ENCODE assay signal across 19 cellular contexts in the genomic region with DNA sequence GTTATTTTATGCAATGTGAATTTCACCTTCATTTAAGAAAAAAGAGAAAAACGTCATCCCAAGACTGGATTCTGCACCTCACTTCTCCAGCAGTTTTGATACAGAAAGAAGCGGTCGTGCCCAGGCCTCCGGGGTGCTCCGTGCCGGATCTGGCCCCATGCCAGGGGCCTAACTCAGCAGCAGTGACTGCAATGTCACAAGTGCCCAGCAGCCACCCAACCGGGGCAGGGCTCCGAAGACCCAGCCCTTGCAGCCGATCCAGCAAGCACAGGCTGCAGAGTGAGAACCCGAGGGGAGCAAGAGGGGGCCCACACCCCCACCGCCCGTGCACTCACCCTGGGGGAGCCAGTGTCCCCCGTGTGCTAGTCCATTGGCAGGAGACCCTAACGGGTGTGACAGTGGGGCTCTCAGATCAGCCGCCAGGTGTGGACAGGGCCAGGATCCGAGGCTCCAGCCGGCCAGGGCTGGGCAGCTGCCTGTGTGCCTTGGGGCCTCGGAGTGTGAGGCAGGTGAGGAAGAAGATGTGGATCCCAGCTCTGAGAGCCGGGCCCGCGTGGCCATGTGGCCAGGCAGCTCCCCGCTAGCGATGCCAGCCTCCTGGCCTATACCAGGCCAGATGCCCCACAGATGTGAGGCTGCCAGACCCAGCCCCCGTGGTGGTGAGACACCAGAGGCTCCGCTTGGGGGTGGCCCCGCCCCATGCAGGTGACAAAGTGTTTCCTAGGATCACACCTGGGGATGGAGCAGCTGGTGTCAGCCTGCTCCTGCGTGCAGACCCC.
DNase-seq lines count a peak whose midpoint lies in the region; ATAC-seq and TF ChIP-seq lines count a peak whose summit lies in the region.
"Had no signal": no experiment of that assay in that cellular context is flagged by ENCODE, and none has a peak within 500 bp of the region (broad histone marks: within the 10 kb centered on the region; RNA-seq: fewer than 3 reads in every experiment).

No MANE protein-coding gene starts in this region.

- H3K4ac ChIP-seq in neuronal stem cell (ENCODE audit: low read length) = peak overlapping the region; percentile 14

- TF ChIP-seq CTCF in SK-N-SH (IDR thresholded peaks at IDR 0.05) = no peak

- H4K20me1 ChIP-seq in SK-N-SH (ENCODE audit: insufficient read depth) = no peaks in the 10 kb centered on the region

- no peak for ATAC-seq in SK-N-SH treated with all-trans-retinoic acid at 6 μM for 48 hours
- ATAC-seq: GM12878, PC-3 had no signal

- no peak overlapping the region for H2BK5ac ChIP-seq in neuronal stem cell (ENCODE audit: low read length)

- no peaks in the 10 kb centered on the region for H3K9me2 ChIP-seq in SK-N-SH

- H3K4me3 ChIP-seq in SK-N-SH (ENCODE audit: low read depth in 2 of 2, low read length in 1 of 2) (no peak overlapping the region), neuronal stem cell (ENCODE audit: low read length in 2 of 2) (no peak overlapping the region)
- H3K4me3 ChIP-seq: GM12878, GM23248, HAP-1 had no signal

- peak overlapping the region in 1 of 2 experiments; percentile 68; a peak in 1 of 4 replicates for H3K27ac ChIP-seq in SK-N-SH (ENCODE audit: low read depth in 2 of 2, low read length in 1 of 2)
- no peak overlapping the region for H3K27ac ChIP-seq in neuronal stem cell (replicated peaks; ENCODE audit: low read length)
- H3K27ac ChIP-seq: C4-2B, GM23248 had no signal

- no peak overlapping the region for H2AK5ac ChIP-seq in neuronal stem cell (ENCODE audit: low read depth, low read length)

- no peak overlapping the region for H2BK15ac ChIP-seq in neuronal stem cell (ENCODE audit: low read length)

- H3K14ac ChIP-seq in neuronal stem cell (ENCODE audit: low read length) = peak overlapping the region; percentile 56

- H3K9me3 ChIP-seq in SK-N-SH = no peaks in the 10 kb centered on the region
- no peaks in the 10 kb centered on the region for H3K9me3 ChIP-seq in neuronal stem cell (replicated peaks in 1 of 2; ENCODE audit: control insufficient read depth in 2 of 2, insufficient read depth in 1 of 2, low read depth in 1 of 2, low read length in 2 of 2)
- H3K9me3 ChIP-seq: HAP-1 had no signal

- peak overlapping the region; percentile 55 for H3K23ac ChIP-seq in neuronal stem cell (ENCODE audit: low read depth, low read length, poor library complexity)

- H3K4me1 ChIP-seq in SK-N-SH (ENCODE audit: control insufficient read depth in 1 of 2, insufficient read depth in 2 of 2, low read depth in 1 of 2, low read length in 1 of 2) = peaks cover 0 to 70% of the 10 kb centered on the region in 2 experiments; a peak in 1 of 4 replicates
- peaks cover 7 to 12% of the 10 kb centered on the region in 2 donors for H3K4me1 ChIP-seq in neuronal stem cell (ENCODE audit: control insufficient read depth in 2 of 2, insufficient read depth in 1 of 2, low read depth in 1 of 2, low read length in 2 of 2)
- H3K4me1 ChIP-seq: HAP-1 had no signal

- H2BK12ac ChIP-seq in neuronal stem cell (ENCODE audit: low read length) = no peak overlapping the region

- peak overlapping the region; percentile 19 for H3K18ac ChIP-seq in neuronal stem cell (ENCODE audit: low read length)

- no peak overlapping the region for H4K91ac ChIP-seq in neuronal stem cell (ENCODE audit: low read depth, low read length, poor library complexity)

- no peak overlapping the region for H2BK120ac ChIP-seq in neuronal stem cell (ENCODE audit: low read depth, low read length)

- H3K27me3 ChIP-seq in SK-N-SH (ENCODE audit: insufficient read depth) (no peaks in the 10 kb centered on the region), neuronal stem cell (ENCODE audit: control insufficient read depth in 3 of 3, insufficient read depth in 3 of 3, low read depth in 1 of 3, low read length in 3 of 3) (no peaks in the 10 kb centered on the region)

- POLR2A ChIA-PET in SK-N-SH (lab: Yijun Ruan, JAX) = interaction anchor here (0.6 kb wide), 2 partner anchors 16 to 102 kb away, joined by 3 read pairs; a partner anchor contains a TSS

- no peak for TF ChIP-seq EP300 in SK-N-SH (IDR thresholded peaks at IDR 0.05; ENCODE audit: borderline replicate concordance in 1 of 2, low read depth in 1 of 2, low read length in 1 of 2)

- WGBS in SK-N-SH (ENCODE audit: low lambda C conversion rate) = 61% methylated on average over 8 of the region's 27 CpGs
- no CpG with 5 or more reads among the region's 27 CpGs for WGBS in neuronal stem cell (ENCODE audit: extremely low coverage in 2 of 2, insufficient read length in 2 of 2, insufficient replicate concordance in 1 of 2), 2 donors

- peaks cover 7% of the 10 kb centered on the region for H3K79me1 ChIP-seq in neuronal stem cell (ENCODE audit: low read depth, low read length)

- H2AFZ ChIP-seq in SK-N-SH (ENCODE audit: low read depth) (no peak overlapping the region), neuronal stem cell (ENCODE audit: low read length) (no peak overlapping the region)
- H2AFZ ChIP-seq: GM23248 had no signal

- no peak overlapping the region for H3K4me2 ChIP-seq in SK-N-SH
- no peak overlapping the region for H3K4me2 ChIP-seq in neuronal stem cell (ENCODE audit: insufficient read depth, low read length, poor library complexity, severe bottlenecking)

- CTCF ChIA-PET in SK-N-SH (lab: Yijun Ruan, JAX) = interaction anchor here (0.6 to 10.4 kb wide), 15 partner anchors 9 to 98 kb away, joined by 3 to 78 read pairs (median 5); no protein-coding TSS in a partner anchor

- H3K9ac ChIP-seq in SK-N-SH = no peak overlapping the region
- no peak overlapping the region for H3K9ac ChIP-seq in neuronal stem cell (ENCODE audit: low read depth, low read length, poor library complexity)
- H3K9ac ChIP-seq: GM23248 had no signal

- TF ChIP-seq RAD21 in SK-N-SH (IDR thresholded peaks at IDR 0.05; ENCODE audit: low read length) = no peak

- peak; percentile 77 for DNase-seq in SK-N-SH
- peak; percentile 49 for DNase-seq in DMS79 (lab: John Stamatoyannopoulos, UW)
- DNase-seq in NCI-H345 (lab: John Stamatoyannopoulos, UW) = peak; percentile 61
- no peak for DNase-seq in neuronal stem cell (ENCODE audit: low spot score)
- DNase-seq in NCI-H187 (lab: John Stamatoyannopoulos, UW) = no peak
- no peak for DNase-seq in kidney glomerular epithelial cell (lab: John Stamatoyannopoulos, UW)
- DNase-seq: ACHN, GF-D8, GM23248, Karpas-422, NCI-H1694, NCI-H2107, NCI-H446 treated with DMSO at 0.1 percent for 48 hours, NCI-H774, PC-3 had no signal

- H3K79me2 ChIP-seq in SK-N-SH (ENCODE audit: insufficient read depth) = no peaks in the 10 kb centered on the region

- H3F3A ChIP-seq in SK-N-SH (replicated peaks; ENCODE audit: insufficient read depth) = no peaks in the 10 kb centered on the region

- no peaks in the 10 kb centered on the region for H3K36me3 ChIP-seq in SK-N-SH (replicated peaks in 1 of 2; ENCODE audit: control insufficient read depth in 1 of 2, insufficient read depth in 2 of 2, low read length in 1 of 2)
- H3K36me3 ChIP-seq in neuronal stem cell (replicated peaks in 1 of 2; ENCODE audit: control insufficient read depth in 2 of 2, insufficient read depth in 2 of 2, low read length in 2 of 2) = no peaks in the 10 kb centered on the region
- H3K36me3 ChIP-seq: HAP-1 had no signal

- no peak overlapping the region for H4K8ac ChIP-seq in neuronal stem cell (ENCODE audit: low read depth, low read length)

TF ChIP-seq in SK-N-SH, 30 proteins besides CTCF, POLR2A, EP300 and RAD21 (continues in another document):
- TF ChIP-seq JUND (IDR thresholded peaks at IDR 0.05) = no peak
- TF ChIP-seq, protein P1, sequence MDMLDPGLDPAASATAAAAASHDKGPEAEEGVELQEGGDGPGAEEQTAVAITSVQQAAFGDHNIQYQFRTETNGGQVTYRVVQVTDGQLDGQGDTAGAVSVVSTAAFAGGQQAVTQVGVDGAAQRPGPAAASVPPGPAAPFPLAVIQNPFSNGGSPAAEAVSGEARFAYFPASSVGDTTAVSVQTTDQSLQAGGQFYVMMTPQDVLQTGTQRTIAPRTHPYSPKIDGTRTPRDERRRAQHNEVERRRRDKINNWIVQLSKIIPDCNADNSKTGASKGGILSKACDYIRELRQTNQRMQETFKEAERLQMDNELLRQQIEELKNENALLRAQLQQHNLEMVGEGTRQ (IDR thresholded peaks at IDR 0.05; ENCODE audit: borderline replicate concordance, low read depth, low read length) = no peak
- no peak for TF ChIP-seq GATA2 (CRISPR knock-in tag; IDR thresholded peaks at IDR 0.05)
- TF ChIP-seq TAF1 (IDR thresholded peaks at IDR 0.05; ENCODE audit: borderline replicate concordance, low read depth, low read length) = no peak

TF ChIP-seq in SK-N-SH treated with all-trans-retinoic acid at 6 μM for 48 hours, 23 proteins besides CTCF, POLR2A, EP300 and RAD21 (continues in another document):
- TF ChIP-seq ZNF70 (CRISPR knock-in tag; IDR thresholded peaks at IDR 0.05) (no peak), ISL1 (CRISPR knock-in tag; IDR thresholded peaks at IDR 0.05) (no peak), ZNF8 (CRISPR knock-in tag; IDR thresholded peaks at IDR 0.05) (no peak), ESRRG (CRISPR knock-in tag; IDR thresholded peaks at IDR 0.05) (no peak), ZFP30 (CRISPR knock-in tag; IDR thresholded peaks at IDR 0.05) (no peak), TCF4 (CRISPR knock-in tag; IDR thresholded peaks at IDR 0.05; ENCODE audit: borderline replicate concordance) (no peak), CSDC2 (CRISPR knock-in tag; IDR thresholded peaks at IDR 0.05) (no peak)
- TF ChIP-seq, protein P2, sequence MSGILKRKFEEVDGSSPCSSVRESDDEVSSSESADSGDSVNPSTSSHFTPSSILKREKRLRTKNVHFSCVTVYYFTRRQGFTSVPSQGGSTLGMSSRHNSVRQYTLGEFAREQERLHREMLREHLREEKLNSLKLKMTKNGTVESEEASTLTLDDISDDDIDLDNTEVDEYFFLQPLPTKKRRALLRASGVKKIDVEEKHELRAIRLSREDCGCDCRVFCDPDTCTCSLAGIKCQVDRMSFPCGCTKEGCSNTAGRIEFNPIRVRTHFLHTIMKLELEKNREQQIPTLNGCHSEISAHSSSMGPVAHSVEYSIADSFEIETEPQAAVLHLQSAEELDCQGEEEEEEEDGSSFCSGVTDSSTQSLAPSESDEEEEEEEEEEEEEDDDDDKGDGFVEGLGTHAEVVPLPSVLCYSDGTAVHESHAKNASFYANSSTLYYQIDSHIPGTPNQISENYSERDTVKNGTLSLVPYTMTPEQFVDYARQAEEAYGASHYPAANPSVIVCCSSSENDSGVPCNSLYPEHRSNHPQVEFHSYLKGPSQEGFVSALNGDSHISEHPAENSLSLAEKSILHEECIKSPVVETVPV (CRISPR knock-in tag; IDR thresholded peaks at IDR 0.05) = no peak
- TF ChIP-seq, protein P3, sequence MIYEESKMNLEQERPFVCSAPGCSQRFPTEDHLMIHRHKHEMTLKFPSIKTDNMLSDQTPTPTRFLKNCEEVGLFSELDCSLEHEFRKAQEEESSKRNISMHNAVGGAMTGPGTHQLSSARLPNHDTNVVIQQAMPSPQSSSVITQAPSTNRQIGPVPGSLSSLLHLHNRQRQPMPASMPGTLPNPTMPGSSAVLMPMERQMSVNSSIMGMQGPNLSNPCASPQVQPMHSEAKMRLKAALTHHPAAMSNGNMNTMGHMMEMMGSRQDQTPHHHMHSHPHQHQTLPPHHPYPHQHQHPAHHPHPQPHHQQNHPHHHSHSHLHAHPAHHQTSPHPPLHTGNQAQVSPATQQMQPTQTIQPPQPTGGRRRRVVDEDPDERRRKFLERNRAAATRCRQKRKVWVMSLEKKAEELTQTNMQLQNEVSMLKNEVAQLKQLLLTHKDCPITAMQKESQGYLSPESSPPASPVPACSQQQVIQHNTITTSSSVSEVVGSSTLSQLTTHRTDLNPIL (CRISPR knock-in tag; IDR thresholded peaks at IDR 0.05; ENCODE audit: low read depth) = no peak

Comparison
In these comparisons a context has a peak if more than half of its experiments do, and no peak if none do; other contexts are left out.
1. DNase-seq: peak in SK-N-SH (single experiment), DMS79 (single experiment) and NCI-H345 (single experiment); none in neuronal stem cell (single experiment), NCI-H187 (0 of 2) and kidney glomerular epithelial cell (single experiment).